1 cellular context compared by ENCODE assay signal in the genomic region with DNA sequence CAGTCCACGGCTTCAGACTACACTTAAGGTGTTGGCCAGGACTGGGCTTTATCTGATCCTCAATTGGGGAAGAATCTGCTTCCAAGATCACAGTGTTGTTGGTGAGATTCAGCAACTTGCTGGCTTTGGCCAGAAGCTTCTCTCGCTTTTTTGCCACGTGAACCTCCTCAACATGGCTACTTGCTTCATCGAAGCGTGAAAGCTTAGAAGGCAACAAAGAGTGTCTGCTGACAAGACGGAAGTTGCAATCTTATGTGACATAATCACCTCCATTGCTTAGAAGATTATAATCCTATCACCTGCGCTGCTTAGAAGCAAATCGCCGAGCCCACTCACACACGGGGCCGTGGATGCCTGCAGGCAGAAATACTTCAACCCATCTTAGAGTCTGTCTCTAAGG.
A peak's percentile ranks its signal among the peaks of the same experiment; 100 is the strongest.
TF ChIP-seq lines count a peak whose summit lies in the region.

No MANE protein-coding gene starts in this region.

TF ChIP-seq in K562, 482 proteins besides CTCF, POLR2A, EP300 and RAD21 (continued from another document):
- TF ChIP-seq ZHX1 (conservative IDR thresholded peaks at IDR 0.05; ENCODE audit: low read length) (no peak), ELF4 (CRISPR knock-in tag; IDR thresholded peaks at IDR 0.05) (no peak), ZNF655 (CRISPR knock-in tag; IDR thresholded peaks at IDR 0.05) (no peak), BHLHE40 (IDR thresholded peaks at IDR 0.05; ENCODE audit: low read length) (no peak), GTF2F1 (IDR thresholded peaks at IDR 0.05; ENCODE audit: low read depth, low read length) (no peak), L3MBTL2 (IDR thresholded peaks at IDR 0.05) (peak; percentile 45; the same call in 1 of the 2 replicates), CEBPG (CRISPR knock-in tag; IDR thresholded peaks at IDR 0.05) (no peak), CEBPG (tag; conservative IDR thresholded peaks at IDR 0.05 in 1 of 2, IDR thresholded peaks at IDR 0.05 in 1 of 2) (peak in 1 of 2 experiments; percentile 29; a peak in 1 of 4 replicates), TEAD4 (IDR thresholded peaks at IDR 0.05; ENCODE audit: low read length) (no peak), TEAD4 (CRISPR knock-in tag; IDR thresholded peaks at IDR 0.05; ENCODE audit: borderline replicate concordance) (no peak), ZNF764 (CRISPR knock-in tag; IDR thresholded peaks at IDR 0.05; ENCODE audit: low read depth) (no peak), TARDBP (IDR thresholded peaks at IDR 0.05) (no peak), TFAP4 (CRISPR knock-in tag; IDR thresholded peaks at IDR 0.05; ENCODE audit: borderline replicate concordance) (no peak), KDM1A (IDR thresholded peaks at IDR 0.05) (no peak), ESRRB (CRISPR knock-in tag; IDR thresholded peaks at IDR 0.05; ENCODE audit: borderline replicate concordance) (no peak)
- TF ChIP-seq, protein P1, sequence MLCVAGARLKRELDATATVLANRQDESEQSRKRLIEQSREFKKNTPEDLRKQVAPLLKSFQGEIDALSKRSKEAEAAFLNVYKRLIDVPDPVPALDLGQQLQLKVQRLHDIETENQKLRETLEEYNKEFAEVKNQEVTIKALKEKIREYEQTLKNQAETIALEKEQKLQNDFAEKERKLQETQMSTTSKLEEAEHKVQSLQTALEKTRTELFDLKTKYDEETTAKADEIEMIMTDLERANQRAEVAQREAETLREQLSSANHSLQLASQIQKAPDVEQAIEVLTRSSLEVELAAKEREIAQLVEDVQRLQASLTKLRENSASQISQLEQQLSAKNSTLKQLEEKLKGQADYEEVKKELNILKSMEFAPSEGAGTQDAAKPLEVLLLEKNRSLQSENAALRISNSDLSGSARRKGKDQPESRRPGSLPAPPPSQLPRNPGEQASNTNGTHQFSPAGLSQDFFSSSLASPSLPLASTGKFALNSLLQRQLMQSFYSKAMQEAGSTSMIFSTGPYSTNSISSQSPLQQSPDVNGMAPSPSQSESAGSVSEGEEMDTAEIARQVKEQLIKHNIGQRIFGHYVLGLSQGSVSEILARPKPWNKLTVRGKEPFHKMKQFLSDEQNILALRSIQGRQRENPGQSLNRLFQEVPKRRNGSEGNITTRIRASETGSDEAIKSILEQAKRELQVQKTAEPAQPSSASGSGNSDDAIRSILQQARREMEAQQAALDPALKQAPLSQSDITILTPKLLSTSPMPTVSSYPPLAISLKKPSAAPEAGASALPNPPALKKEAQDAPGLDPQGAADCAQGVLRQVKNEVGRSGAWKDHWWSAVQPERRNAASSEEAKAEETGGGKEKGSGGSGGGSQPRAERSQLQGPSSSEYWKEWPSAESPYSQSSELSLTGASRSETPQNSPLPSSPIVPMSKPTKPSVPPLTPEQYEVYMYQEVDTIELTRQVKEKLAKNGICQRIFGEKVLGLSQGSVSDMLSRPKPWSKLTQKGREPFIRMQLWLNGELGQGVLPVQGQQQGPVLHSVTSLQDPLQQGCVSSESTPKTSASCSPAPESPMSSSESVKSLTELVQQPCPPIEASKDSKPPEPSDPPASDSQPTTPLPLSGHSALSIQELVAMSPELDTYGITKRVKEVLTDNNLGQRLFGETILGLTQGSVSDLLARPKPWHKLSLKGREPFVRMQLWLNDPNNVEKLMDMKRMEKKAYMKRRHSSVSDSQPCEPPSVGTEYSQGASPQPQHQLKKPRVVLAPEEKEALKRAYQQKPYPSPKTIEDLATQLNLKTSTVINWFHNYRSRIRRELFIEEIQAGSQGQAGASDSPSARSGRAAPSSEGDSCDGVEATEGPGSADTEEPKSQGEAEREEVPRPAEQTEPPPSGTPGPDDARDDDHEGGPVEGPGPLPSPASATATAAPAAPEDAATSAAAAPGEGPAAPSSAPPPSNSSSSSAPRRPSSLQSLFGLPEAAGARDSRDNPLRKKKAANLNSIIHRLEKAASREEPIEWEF (CRISPR knock-in tag; IDR thresholded peaks at IDR 0.05) = no peak
- TF ChIP-seq, protein P2, sequence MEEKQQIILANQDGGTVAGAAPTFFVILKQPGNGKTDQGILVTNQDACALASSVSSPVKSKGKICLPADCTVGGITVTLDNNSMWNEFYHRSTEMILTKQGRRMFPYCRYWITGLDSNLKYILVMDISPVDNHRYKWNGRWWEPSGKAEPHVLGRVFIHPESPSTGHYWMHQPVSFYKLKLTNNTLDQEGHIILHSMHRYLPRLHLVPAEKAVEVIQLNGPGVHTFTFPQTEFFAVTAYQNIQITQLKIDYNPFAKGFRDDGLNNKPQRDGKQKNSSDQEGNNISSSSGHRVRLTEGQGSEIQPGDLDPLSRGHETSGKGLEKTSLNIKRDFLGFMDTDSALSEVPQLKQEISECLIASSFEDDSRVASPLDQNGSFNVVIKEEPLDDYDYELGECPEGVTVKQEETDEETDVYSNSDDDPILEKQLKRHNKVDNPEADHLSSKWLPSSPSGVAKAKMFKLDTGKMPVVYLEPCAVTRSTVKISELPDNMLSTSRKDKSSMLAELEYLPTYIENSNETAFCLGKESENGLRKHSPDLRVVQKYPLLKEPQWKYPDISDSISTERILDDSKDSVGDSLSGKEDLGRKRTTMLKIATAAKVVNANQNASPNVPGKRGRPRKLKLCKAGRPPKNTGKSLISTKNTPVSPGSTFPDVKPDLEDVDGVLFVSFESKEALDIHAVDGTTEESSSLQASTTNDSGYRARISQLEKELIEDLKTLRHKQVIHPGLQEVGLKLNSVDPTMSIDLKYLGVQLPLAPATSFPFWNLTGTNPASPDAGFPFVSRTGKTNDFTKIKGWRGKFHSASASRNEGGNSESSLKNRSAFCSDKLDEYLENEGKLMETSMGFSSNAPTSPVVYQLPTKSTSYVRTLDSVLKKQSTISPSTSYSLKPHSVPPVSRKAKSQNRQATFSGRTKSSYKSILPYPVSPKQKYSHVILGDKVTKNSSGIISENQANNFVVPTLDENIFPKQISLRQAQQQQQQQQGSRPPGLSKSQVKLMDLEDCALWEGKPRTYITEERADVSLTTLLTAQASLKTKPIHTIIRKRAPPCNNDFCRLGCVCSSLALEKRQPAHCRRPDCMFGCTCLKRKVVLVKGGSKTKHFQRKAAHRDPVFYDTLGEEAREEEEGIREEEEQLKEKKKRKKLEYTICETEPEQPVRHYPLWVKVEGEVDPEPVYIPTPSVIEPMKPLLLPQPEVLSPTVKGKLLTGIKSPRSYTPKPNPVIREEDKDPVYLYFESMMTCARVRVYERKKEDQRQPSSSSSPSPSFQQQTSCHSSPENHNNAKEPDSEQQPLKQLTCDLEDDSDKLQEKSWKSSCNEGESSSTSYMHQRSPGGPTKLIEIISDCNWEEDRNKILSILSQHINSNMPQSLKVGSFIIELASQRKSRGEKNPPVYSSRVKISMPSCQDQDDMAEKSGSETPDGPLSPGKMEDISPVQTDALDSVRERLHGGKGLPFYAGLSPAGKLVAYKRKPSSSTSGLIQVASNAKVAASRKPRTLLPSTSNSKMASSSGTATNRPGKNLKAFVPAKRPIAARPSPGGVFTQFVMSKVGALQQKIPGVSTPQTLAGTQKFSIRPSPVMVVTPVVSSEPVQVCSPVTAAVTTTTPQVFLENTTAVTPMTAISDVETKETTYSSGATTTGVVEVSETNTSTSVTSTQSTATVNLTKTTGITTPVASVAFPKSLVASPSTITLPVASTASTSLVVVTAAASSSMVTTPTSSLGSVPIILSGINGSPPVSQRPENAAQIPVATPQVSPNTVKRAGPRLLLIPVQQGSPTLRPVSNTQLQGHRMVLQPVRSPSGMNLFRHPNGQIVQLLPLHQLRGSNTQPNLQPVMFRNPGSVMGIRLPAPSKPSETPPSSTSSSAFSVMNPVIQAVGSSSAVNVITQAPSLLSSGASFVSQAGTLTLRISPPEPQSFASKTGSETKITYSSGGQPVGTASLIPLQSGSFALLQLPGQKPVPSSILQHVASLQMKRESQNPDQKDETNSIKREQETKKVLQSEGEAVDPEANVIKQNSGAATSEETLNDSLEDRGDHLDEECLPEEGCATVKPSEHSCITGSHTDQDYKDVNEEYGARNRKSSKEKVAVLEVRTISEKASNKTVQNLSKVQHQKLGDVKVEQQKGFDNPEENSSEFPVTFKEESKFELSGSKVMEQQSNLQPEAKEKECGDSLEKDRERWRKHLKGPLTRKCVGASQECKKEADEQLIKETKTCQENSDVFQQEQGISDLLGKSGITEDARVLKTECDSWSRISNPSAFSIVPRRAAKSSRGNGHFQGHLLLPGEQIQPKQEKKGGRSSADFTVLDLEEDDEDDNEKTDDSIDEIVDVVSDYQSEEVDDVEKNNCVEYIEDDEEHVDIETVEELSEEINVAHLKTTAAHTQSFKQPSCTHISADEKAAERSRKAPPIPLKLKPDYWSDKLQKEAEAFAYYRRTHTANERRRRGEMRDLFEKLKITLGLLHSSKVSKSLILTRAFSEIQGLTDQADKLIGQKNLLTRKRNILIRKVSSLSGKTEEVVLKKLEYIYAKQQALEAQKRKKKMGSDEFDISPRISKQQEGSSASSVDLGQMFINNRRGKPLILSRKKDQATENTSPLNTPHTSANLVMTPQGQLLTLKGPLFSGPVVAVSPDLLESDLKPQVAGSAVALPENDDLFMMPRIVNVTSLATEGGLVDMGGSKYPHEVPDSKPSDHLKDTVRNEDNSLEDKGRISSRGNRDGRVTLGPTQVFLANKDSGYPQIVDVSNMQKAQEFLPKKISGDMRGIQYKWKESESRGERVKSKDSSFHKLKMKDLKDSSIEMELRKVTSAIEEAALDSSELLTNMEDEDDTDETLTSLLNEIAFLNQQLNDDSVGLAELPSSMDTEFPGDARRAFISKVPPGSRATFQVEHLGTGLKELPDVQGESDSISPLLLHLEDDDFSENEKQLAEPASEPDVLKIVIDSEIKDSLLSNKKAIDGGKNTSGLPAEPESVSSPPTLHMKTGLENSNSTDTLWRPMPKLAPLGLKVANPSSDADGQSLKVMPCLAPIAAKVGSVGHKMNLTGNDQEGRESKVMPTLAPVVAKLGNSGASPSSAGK (IDR thresholded peaks at IDR 0.05) = peak; percentile 28; the same call in 1 of the 2 replicates
TF ChIP-seq in K562: peak in this region for 3.
